ENCODE assay signal across 22 cellular contexts in genomic region chr5:115948013-115948605, GRCh38. TPM values are rescaled to one million over a fixed set of nuclear protein-coding genes. Genes with fewer than 3 reads are reported as not detected.
DNase-seq lines count a peak whose midpoint lies in the region; ATAC-seq and TF ChIP-seq lines count a peak whose summit lies in the region.
"Had no signal": no experiment of that assay in that cellular context is flagged by ENCODE, and none has a peak within 500 bp of the region (broad histone marks: within the 10 kb centered on the region; RNA-seq: fewer than 3 reads in every experiment).

No MANE protein-coding gene starts in this region.

- no peak overlapping the region for H4K8ac ChIP-seq in mesenchymal stem cell (ENCODE audit: low read length)

- no peak overlapping the region for H3K4me2 ChIP-seq in mesenchymal stem cell (ENCODE audit: low read length, poor library complexity, severe bottlenecking)

- no peak overlapping the region for H2AFZ ChIP-seq in mesenchymal stem cell (ENCODE audit: low read depth, low read length)

- no peaks in the 10 kb centered on the region for H3K27me3 ChIP-seq in mesenchymal stem cell (ENCODE audit: control insufficient read depth in 1 of 2, insufficient read depth in 1 of 2, low read length in 2 of 2)
- H3K27me3 ChIP-seq: breast epithelium, tibial nerve had no signal

- no peaks in the 10 kb centered on the region for H3K79me1 ChIP-seq in mesenchymal stem cell (replicated peaks; ENCODE audit: low read length, poor library complexity, severe bottlenecking)

- H3K9ac ChIP-seq in mesenchymal stem cell (ENCODE audit: low read length), result peak overlapping the region; percentile 57

- no peak overlapping the region for H2BK15ac ChIP-seq in mesenchymal stem cell (ENCODE audit: low read depth, poor library complexity, severe bottlenecking)

- no peak overlapping the region for H4K91ac ChIP-seq in mesenchymal stem cell (ENCODE audit: low read length)

- H2AK5ac ChIP-seq in mesenchymal stem cell (ENCODE audit: low read length, severe bottlenecking), result no peak overlapping the region

- H3K4me1 ChIP-seq in mesenchymal stem cell (ENCODE audit: control insufficient read depth, insufficient read depth, low read depth, low read length), result no peaks in the 10 kb centered on the region
- H3K4me1 ChIP-seq: breast epithelium, tibial nerve had no signal

- no peaks in the 10 kb centered on the region for H3K9me3 ChIP-seq in mesenchymal stem cell (ENCODE audit: control insufficient read depth, low read length)
- H3K9me3 ChIP-seq: breast epithelium, tibial nerve had no signal

- no peaks in the 10 kb centered on the region for H3K36me3 ChIP-seq in mesenchymal stem cell (ENCODE audit: control insufficient read depth in 1 of 2, insufficient read depth in 2 of 2, low read depth in 1 of 2, low read length in 2 of 2)
- H3K36me3 ChIP-seq: breast epithelium, tibial nerve had no signal

- no peak overlapping the region for H3K23ac ChIP-seq in mesenchymal stem cell (ENCODE audit: low read length in 2 of 2)

- peak; percentile 41 for DNase-seq in AG08395 (ENCODE audit: low spot score)
- DNase-seq in EH (ENCODE audit: low read depth), result peak; percentile 11
- DNase-seq in mesenchymal stem cell, result no peak
- no peak for DNase-seq in NCI-H82 (lab: John Stamatoyannopoulos, UW)
- no peak for DNase-seq in HEK293T (ENCODE audit: extremely low spot score)
- DNase-seq in omental fat pad (ENCODE audit: low spot score), result no peak
- DNase-seq: activated CD4-positive, alpha-beta T cell treated with anti-CD3 and anti-CD28 coated beads for 36 hours; activated effector memory CD4-positive, alpha-beta T cell treated with Interleukin-2 at 50 U/mL for 16 hours; activated naive CD8-positive, alpha-beta T cell treated with anti-CD3 and anti-CD28 coated beads, Interleukin-2, amount 50 U/mL, for 24 hours; dermis blood vessel endothelial cell; head of caudate nucleus; NCI-H187; NK-92 treated with Interleukin-12 subunit alpha and Interleukin-12 subunit beta, amount 100 ng/mL, for 24 hours; RPMI8226; stimulated activated naive B cell treated with anti-CD40 and anti-IgM and Interleukin-4, amounts not matched to agents 10 μg/mL and 1 μg/mL and 100 μg/mL, for 72 hours; SW 1271 had no signal

- POLR2A ChIA-PET in HEK293T (lab: Yijun Ruan, JAX), result no interaction called here

- no peak overlapping the region for H2BK120ac ChIP-seq in mesenchymal stem cell (ENCODE audit: low read depth, low read length)

- H3K4me3 ChIP-seq in mesenchymal stem cell (ENCODE audit: insufficient read depth in 1 of 2, low read depth in 1 of 2, low read length in 2 of 2), result no peak overlapping the region
- H3K4me3 ChIP-seq: breast epithelium, tibial nerve had no signal

- H3K27ac ChIP-seq in VCaP (peak overlapping the region; percentile 9; the same call in 1 of the 2 replicates), mesenchymal stem cell (ENCODE audit: low read length, poor library complexity, severe bottlenecking) (no peak overlapping the region)
- H3K27ac ChIP-seq: breast epithelium, epithelial cell of prostate had no signal

- no peak overlapping the region for H2BK5ac ChIP-seq in mesenchymal stem cell (ENCODE audit: low read depth, low read length, poor library complexity, severe bottlenecking)

- H3K4ac ChIP-seq in mesenchymal stem cell (ENCODE audit: low read depth in 1 of 2, low read length in 2 of 2), result no peak overlapping the region

- TF ChIP-seq CTCF in VCaP (conservative IDR thresholded peaks at IDR 0.05), result no peak
- TF ChIP-seq CTCF in omental fat pad (IDR thresholded peaks at IDR 0.05), result no peak

- CTCF ChIA-PET in HEK293T (lab: Yijun Ruan, JAX), result no interaction called here

- H2BK12ac ChIP-seq in mesenchymal stem cell (ENCODE audit: low read length in 2 of 2), result no peak overlapping the region

- ATAC-seq in HG02798 (IDR thresholded peaks at IDR 0.05; ENCODE audit: poor library complexity, unreplicated experiment) (no peak), omental fat pad (ENCODE audit: low FRiP score) (no peak)
- ATAC-seq: activated CD4-positive, alpha-beta T cell treated with anti-CD3 and anti-CD28 coated beads for 36 hours; activated naive CD8-positive, alpha-beta T cell treated with anti-CD3 and anti-CD28 coated beads, Interleukin-2, amount 50 U/mL, for 24 hours; stimulated activated naive B cell treated with anti-CD40 and anti-IgM and Interleukin-4, amounts not matched to agents 10 μg/mL and 1 μg/mL and 100 μg/mL, for 72 hours had no signal

- peak overlapping the region in 1 of 2 experiments; percentile 38 for H3K14ac ChIP-seq in mesenchymal stem cell (ENCODE audit: low read length in 2 of 2)

- 89% methylated on average over 3 of the region's 3 CpGs for WGBS in mesenchymal stem cell

- no peak overlapping the region for H3K18ac ChIP-seq in mesenchymal stem cell (ENCODE audit: low read depth in 1 of 2, low read length in 2 of 2)

TF ChIP-seq in HEK293T, 16 proteins besides CTCF, POLR2A, EP300 and RAD21:
- TF ChIP-seq CTBP1 (IDR thresholded peaks at IDR 0.05; ENCODE audit: borderline replicate concordance), result no peak
- TF ChIP-seq SP1 (IDR thresholded peaks at IDR 0.05), result no peak
- TF ChIP-seq PKNOX1 (IDR thresholded peaks at IDR 0.05), result no peak
- no peak for TF ChIP-seq FOXK2 (IDR thresholded peaks at IDR 0.05)
- TF ChIP-seq ARNT (IDR thresholded peaks at IDR 0.05), result no peak
- TF ChIP-seq ELF4 (IDR thresholded peaks at IDR 0.05), result no peak
TF ChIP-seq in HEK293T: peak in this region for 0.

RNA-seq across cellular contexts. Expression of gene LVRN, which starts 14.2 kb away (rescaled TPM):
- 0.04 TPM for polyA plus RNA-seq in mesenchymal stem cell (2013, experiment 1 of 2)
- polyA plus RNA-seq in mesenchymal stem cell (2013, experiment 2 of 2), result 0.07 TPM
- 10 to 100 TPM; 14.9 to 39.7 (median 24.8) TPM for total RNA-seq in omental fat pad
- total RNA-seq: H4 had no signal

Comparison
In these comparisons a context has a peak if more than half of its experiments do, and no peak if none do; other contexts are left out.
1. DNase-seq: peak in AG08395 (single experiment) and EH (single experiment); none in mesenchymal stem cell (single experiment), NCI-H82 (single experiment), HEK293T (single experiment) and omental fat pad (single experiment).